2 cellular contexts compared by ENCODE assay signal in the genomic region with DNA sequence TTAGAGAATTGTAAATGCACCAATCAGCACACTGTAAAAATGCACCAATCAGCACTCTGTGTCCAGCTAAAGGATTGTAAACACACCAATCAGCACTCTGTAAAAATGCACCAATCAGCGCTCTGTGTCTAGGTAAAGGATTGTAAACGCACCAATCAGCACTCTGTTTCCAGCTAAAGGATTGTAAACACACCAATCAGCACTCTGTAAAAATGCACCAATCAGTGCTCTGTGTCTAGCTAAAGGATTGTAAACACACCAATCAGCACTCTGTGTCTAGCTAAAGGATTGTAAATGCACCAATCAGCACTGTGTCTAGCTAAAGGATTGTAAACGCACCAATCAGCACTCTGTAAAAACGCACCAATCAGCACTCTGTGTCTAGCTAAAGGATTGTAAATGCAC.
TF ChIP-seq lines count a peak whose summit lies in the region.

No MANE protein-coding gene starts in this region.

TF ChIP-seq in A549, 52 proteins besides CTCF, POLR2A, EP300 and RAD21:
- TF ChIP-seq MAFK (IDR thresholded peaks at IDR 0.05; ENCODE audit: partially characterized antibody): peak; percentile 81

TF ChIP-seq in HepG2, 621 proteins besides CTCF, POLR2A, EP300 and RAD21:
- TF ChIP-seq NFYB (CRISPR knock-in tag; IDR thresholded peaks at IDR 0.05) (peak; percentile 49), MAFK (conservative IDR thresholded peaks at IDR 0.05 in 1 of 2, IDR thresholded peaks at IDR 0.05 in 1 of 2; ENCODE audit: low read length in 2 of 2) (peak; percentile 2 to 68; a peak in 2 of 4 replicates), ZMYM2 (CRISPR knock-in tag; IDR thresholded peaks at IDR 0.05) (peak; percentile 53; the same call in 1 of the 2 replicates)
TF ChIP-seq in HepG2: peak in this region for 3; not testable (repeated sequence) for 618.
